ENCODE assay signal across 8 cellular contexts in the genomic region with DNA sequence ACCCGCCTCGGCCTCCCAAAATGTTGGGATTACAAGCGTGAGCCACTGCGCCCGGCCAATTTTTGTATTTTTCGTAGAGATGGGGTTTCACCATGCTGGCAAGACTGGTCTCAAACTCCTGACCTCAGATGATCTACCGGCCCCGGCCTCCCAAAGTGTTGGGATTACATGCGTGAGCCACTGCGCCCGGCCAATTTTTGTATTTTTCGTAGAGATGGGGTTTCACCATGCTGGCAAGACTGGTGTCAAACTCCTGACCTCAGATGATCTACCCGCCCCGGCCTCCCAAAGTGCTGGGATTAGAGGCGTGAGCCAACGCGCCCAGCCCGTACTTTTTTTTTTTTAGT. TPM values are rescaled to one million over a fixed set of nuclear protein-coding genes. Genes with fewer than 3 reads are reported as not detected.
DNase-seq lines count a peak whose midpoint lies in the region; ATAC-seq and TF ChIP-seq lines count a peak whose summit lies in the region.
"Not testable (repeated sequence)": the region's sequence is repeated elsewhere in the genome, so short reads cannot be mapped to it uniquely, and the experiment has no call there.

No MANE protein-coding gene starts in this region.

- not testable (repeated sequence) for H3K27me3 ChIP-seq in BLaER1 treated with 17β-estradiol and CSF1 and Interleukin-3, amounts not matched to agents 10 nM and 100 nM; hepatocyte; suprapubic skin

- peaks cover 9 to 34% (median 23%) of the 10 kb centered on the region in 11 experiments; a peak in 21 of 22 replicates for H3K36me3 ChIP-seq in BLaER1 treated with 17β-estradiol and CSF1 and Interleukin-3, amounts not matched to agents 10 nM and 100 nM
- H3K36me3 ChIP-seq in SK-N-MC (ENCODE audit: insufficient read depth, low read length); hepatocyte (replicated peaks; ENCODE audit: insufficient read depth, low read depth); suprapubic skin: not testable (repeated sequence)

- H3K9me2 ChIP-seq in hepatocyte (replicated peaks; ENCODE audit: insufficient read depth) = not testable (repeated sequence)

- not testable (repeated sequence) for TF ChIP-seq EP300 in suprapubic skin (IDR thresholded peaks at IDR 0.05)

- peak overlapping the region in 4 of 11 experiments; percentile 37 to 99 (median 96); a peak in 2 of 22 replicates for H3K9ac ChIP-seq in BLaER1 treated with 17β-estradiol and CSF1 and Interleukin-3, amounts not matched to agents 10 nM and 100 nM
- H3K9ac ChIP-seq in SK-N-MC (ENCODE audit: insufficient read length) = not testable (repeated sequence)

- H3K4me1 Mint-ChIP-seq in HFFc6 (ENCODE audit: low read depth) (peaks cover 23% of the 10 kb centered on the region), nephron progenitor cell (peaks cover 38% of the 10 kb centered on the region)
- H3K4me1 Mint-ChIP-seq in activated T-cell treated with anti-CD3 and anti-CD28 coated beads, Interleukin-2, amount 50 U/mL, for 72 hours (ENCODE audit: low read depth) = peaks cover 27% of the 10 kb centered on the region
- peaks cover 21% of the 10 kb centered on the region for H3K4me1 Mint-ChIP-seq in central memory CD8-positive, alpha-beta T cell

- H3K79me2 ChIP-seq in hepatocyte = peaks cover 40% of the 10 kb centered on the region

- not testable (repeated sequence) for H3K9me3 ChIP-seq in BLaER1 treated with 17β-estradiol and CSF1 and Interleukin-3, amounts not matched to agents 10 nM and 100 nM (replicated peaks in 1 of 11); SK-N-MC (ENCODE audit: low read depth, low read length); hepatocyte (ENCODE audit: low read depth); suprapubic skin

- H3K9me3 Mint-ChIP-seq in HFFc6; activated T-cell treated with anti-CD3 and anti-CD28 coated beads, Interleukin-2, amount 50 U/mL, for 72 hours; central memory CD8-positive, alpha-beta T cell: not testable (repeated sequence)
- H3K9me3 Mint-ChIP-seq in nephron progenitor cell = peaks cover 10% of the 10 kb centered on the region

- H3K4me2 ChIP-seq in BLaER1 treated with 17β-estradiol and CSF1 and Interleukin-3, amounts not matched to agents 10 nM and 100 nM = peak overlapping the region in 9 of 11 experiments; percentile 24 to 74 (median 45); a peak in 12 of 22 replicates
- H3K4me2 ChIP-seq in hepatocyte = peak overlapping the region; percentile 66

- DNase-seq in HFFc6; SK-N-MC (ENCODE audit: low read depth, low spot score); activated T-cell treated with anti-CD3 and anti-CD28 coated beads, Interleukin-2, amount 50 U/mL, for 72 hours; central memory CD8-positive, alpha-beta T cell (ENCODE audit: low spot score in 2 of 2); hepatocyte (ENCODE audit: low spot score); nephron progenitor cell; suprapubic skin (ENCODE audit: low spot score in 2 of 2): not testable (repeated sequence)

- peaks cover 16% of the 10 kb centered on the region for H3K36me3 Mint-ChIP-seq in HFFc6 (ENCODE audit: low read depth)
- peaks cover 8 to 25% of the 10 kb centered on the region in 2 donors for H3K36me3 Mint-ChIP-seq in activated T-cell treated with anti-CD3 and anti-CD28 coated beads, Interleukin-2, amount 50 U/mL, for 72 hours (ENCODE audit: insufficient read depth in 2 of 2)
- peaks cover 21% of the 10 kb centered on the region for H3K36me3 Mint-ChIP-seq in central memory CD8-positive, alpha-beta T cell (ENCODE audit: insufficient read depth)
- not testable (repeated sequence) for H3K36me3 Mint-ChIP-seq in nephron progenitor cell (ENCODE audit: low read depth)

- H3K27ac Mint-ChIP-seq in HFFc6 = peak overlapping the region; percentile 83
- not testable (repeated sequence) for H3K27ac Mint-ChIP-seq in activated T-cell treated with anti-CD3 and anti-CD28 coated beads, Interleukin-2, amount 50 U/mL, for 72 hours
- H3K27ac Mint-ChIP-seq in central memory CD8-positive, alpha-beta T cell (ENCODE audit: low read depth) = peak overlapping the region; percentile 90
- H3K27ac Mint-ChIP-seq in nephron progenitor cell = peak overlapping the region; percentile 100

- not testable (repeated sequence) for ATAC-seq in activated T-cell treated with anti-CD3 and anti-CD28 coated beads, Interleukin-2, amount 50 U/mL, for 72 hours (replicated peaks in 1 of 2); central memory CD8-positive, alpha-beta T cell (replicated peaks; ENCODE audit: extremely low read depth, poor library complexity, severe bottlenecking)

- not testable (repeated sequence) for H3K27me3 Mint-ChIP-seq in HFFc6 (ENCODE audit: insufficient read depth); activated T-cell treated with anti-CD3 and anti-CD28 coated beads, Interleukin-2, amount 50 U/mL, for 72 hours (ENCODE audit: low read depth); central memory CD8-positive, alpha-beta T cell; nephron progenitor cell (ENCODE audit: low read depth, poor library complexity)

- peak overlapping the region; percentile 38 to 97 (median 91); a peak in 17 of 20 replicates for H3K4me3 ChIP-seq in BLaER1 treated with 17β-estradiol and CSF1 and Interleukin-3, amounts not matched to agents 10 nM and 100 nM
- not testable (repeated sequence) for H3K4me3 ChIP-seq in SK-N-MC, hepatocyte
- H3K4me3 ChIP-seq in suprapubic skin = peak overlapping the region; percentile 91

- not testable (repeated sequence) for TF ChIP-seq POLR2A in suprapubic skin (IDR thresholded peaks at IDR 0.05)

- H3K27ac ChIP-seq in BLaER1 treated with 17β-estradiol and CSF1 and Interleukin-3, amounts not matched to agents 10 nM and 100 nM = peak overlapping the region in 8 of 11 experiments; percentile 27 to 99 (median 59); a peak in 12 of 22 replicates
- peak overlapping the region; percentile 55; the same call in 1 of the 2 replicates for H3K27ac ChIP-seq in SK-N-MC
- H3K27ac ChIP-seq in hepatocyte, suprapubic skin: not testable (repeated sequence)

- not testable (repeated sequence) for TF ChIP-seq CTCF in HFFc6 (IDR thresholded peaks at IDR 0.05); hepatocyte (IDR thresholded peaks at IDR 0.05; ENCODE audit: poor library complexity); nephron progenitor cell (IDR thresholded peaks at IDR 0.05); suprapubic skin (IDR thresholded peaks at IDR 0.05)

- H3K4me1 ChIP-seq in BLaER1 treated with 17β-estradiol and CSF1 and Interleukin-3, amounts not matched to agents 10 nM and 100 nM = peaks cover 21 to 52% (median 36%) of the 10 kb centered on the region in 10 experiments
- peaks cover 15% of the 10 kb centered on the region for H3K4me1 ChIP-seq in hepatocyte (ENCODE audit: insufficient read depth)
- H3K4me1 ChIP-seq in suprapubic skin = peaks cover 36% of the 10 kb centered on the region

- H4K20me1 ChIP-seq in BLaER1 treated with 17β-estradiol and CSF1 and Interleukin-3, amounts not matched to agents 10 nM and 100 nM = peaks cover 11 to 39% (median 31%) of the 10 kb centered on the region in 11 experiments; a peak in 21 of 22 replicates
- H4K20me1 ChIP-seq in hepatocyte (ENCODE audit: insufficient read depth, poor library complexity, severe bottlenecking) = peaks cover 12% of the 10 kb centered on the region

- peak overlapping the region; percentile 100 for H3K4me3 Mint-ChIP-seq in HFFc6
- H3K4me3 Mint-ChIP-seq in activated T-cell treated with anti-CD3 and anti-CD28 coated beads, Interleukin-2, amount 50 U/mL, for 72 hours = peak overlapping the region; percentile 98 to 100
- H3K4me3 Mint-ChIP-seq in central memory CD8-positive, alpha-beta T cell = peak overlapping the region; percentile 99
- H3K4me3 Mint-ChIP-seq in nephron progenitor cell = peak overlapping the region; percentile 100

- 57% methylated on average over 14 of the region's 18 CpGs for WGBS in hepatocyte (ENCODE audit: low lambda C conversion rate, missing lambda C conversion rate)
- WGBS in suprapubic skin = 66% methylated on average over 18 of the region's 18 CpGs

- H2AFZ ChIP-seq in hepatocyte = not testable (repeated sequence)

RNA-seq across cellular contexts. Expression of a gene that starts 0.5 kb away (rescaled TPM):
- 100 to 1,000 TPM; 422 to 571 (median 505) TPM for total RNA-seq in HFFc6 (2021; fragmentation: NEBNext Ultra II Directional; extraction: Animal tissue kit (Norgen Biotek cat#: 25700))
- 100 to 1,000 TPM; 310 to 319 TPM for total RNA-seq in activated T-cell treated with anti-CD3 and anti-CD28 coated beads, Interleukin-2, amount 50 U/mL, for 72 hours
- total RNA-seq in hepatocyte (430 and 436 TPM in 2 replicates), suprapubic skin (100 to 1,000 TPM; 352 to 718 (median 708) TPM)
- polyA plus RNA-seq in hepatocyte = 463 TPM in 2 replicates

RNA-seq across cellular contexts. Expression of a gene that starts 12.4 kb away (rescaled TPM):
- total RNA-seq in HFFc6 (2021; fragmentation: NEBNext Ultra II Directional; extraction: Animal tissue kit (Norgen Biotek cat#: 25700)) = 10 to 100 TPM; 84.4 to 98.2 (median 90.9) TPM
- total RNA-seq in activated T-cell treated with anti-CD3 and anti-CD28 coated beads, Interleukin-2, amount 50 U/mL, for 72 hours = 10 to 100 TPM; 62.8 to 72.8 TPM
- total RNA-seq in hepatocyte = 49.9 and 55.9 TPM in 2 replicates
- polyA plus RNA-seq in hepatocyte = 152 and 196 TPM in 2 replicates
- total RNA-seq in suprapubic skin = 100 to 1,000 TPM in 1 of 4 donors, 10 to 100 TPM in 3; 78.4 to 117 (median 93.5) TPM

RNA-seq across cellular contexts. Expression of a gene that starts 35.1 kb away (rescaled TPM):
- 10 to 100 TPM; 15.7 to 19.3 (median 17.6) TPM for total RNA-seq in HFFc6 (2021; fragmentation: NEBNext Ultra II Directional; extraction: Animal tissue kit (Norgen Biotek cat#: 25700))
- total RNA-seq in activated T-cell treated with anti-CD3 and anti-CD28 coated beads, Interleukin-2, amount 50 U/mL, for 72 hours = 10 to 100 TPM; 15.1 to 15.2 TPM
- 12.2 and 15.3 TPM in 2 replicates for total RNA-seq in hepatocyte
- polyA plus RNA-seq in hepatocyte = 16.4 and 17.9 TPM in 2 replicates
- 10 to 100 TPM in 1 of 4 donors, 1 to 10 TPM in 3; 5.4 to 19.2 (median 8.2) TPM for total RNA-seq in suprapubic skin

RNA-seq across cellular contexts. Expression of a gene that starts 56.9 kb away (rescaled TPM):
- total RNA-seq in HFFc6 (2021; fragmentation: NEBNext Ultra II Directional; extraction: Animal tissue kit (Norgen Biotek cat#: 25700)) = under 1 TPM; 0.34 to 0.72 (median 0.41) TPM
- total RNA-seq in activated T-cell treated with anti-CD3 and anti-CD28 coated beads, Interleukin-2, amount 50 U/mL, for 72 hours = under 1 TPM; 0.39 to 0.96 TPM
- 4.3 and 4.4 TPM in 2 replicates for total RNA-seq in hepatocyte
- 3.1 and 3.5 TPM in 2 replicates for polyA plus RNA-seq in hepatocyte
- total RNA-seq in suprapubic skin = under 1 TPM in 2 of 4 donors, not detected in 2; 0.21 to 0.34 TPM
